In genomic region chr9:86034863-86035734, GRCh38 we compare ENCODE assay signal across 8 cellular contexts.
DNase-seq lines count a peak whose midpoint lies in the region; ATAC-seq and TF ChIP-seq lines count a peak whose summit lies in the region.

No MANE protein-coding gene starts in this region.

- in situ Hi-C loops in GM13977 (cut with MboI; ENCODE audit: low pct_unique_long_range_greater_than_20kb, low sequenced_read_pairs, unreplicated experiment) = no loop called here

- POLR2A ChIA-PET in activated CD4-positive, alpha-beta memory T cell treated with anti-CD3 and anti-CD28 coated beads for 36 hours (lab: Charles Lee) = no interaction called here

- peaks cover 7% of the 10 kb centered on the region for H3K4me1 Mint-ChIP-seq in chondrocyte (ENCODE audit: low read depth)
- no peaks in the 10 kb centered on the region for H3K4me1 Mint-ChIP-seq in activated CD4-positive, alpha-beta memory T cell treated with anti-CD3 and anti-CD28 coated beads for 36 hours (ENCODE audit: low read depth)

- CTCF ChIA-PET in activated CD4-positive, alpha-beta memory T cell treated with anti-CD3 and anti-CD28 coated beads for 36 hours (lab: Charles Lee) = interaction anchor here (1.1 kb wide), 1 partner anchor 167 kb away, joined by 5 read pairs; no protein-coding TSS in a partner anchor

- no peak overlapping the region for H3K4me3 ChIP-seq in AG10803 (ENCODE audit: low read length)

- no peaks in the 10 kb centered on the region for H3K9me3 Mint-ChIP-seq in chondrocyte (ENCODE audit: low read depth)
- peaks cover 8% of the 10 kb centered on the region for H3K9me3 Mint-ChIP-seq in activated CD4-positive, alpha-beta memory T cell treated with anti-CD3 and anti-CD28 coated beads for 36 hours

- no peak overlapping the region for H3K27ac Mint-ChIP-seq in chondrocyte (ENCODE audit: unreplicated experiment)
- no peak overlapping the region for H3K27ac Mint-ChIP-seq in activated CD4-positive, alpha-beta memory T cell treated with anti-CD3 and anti-CD28 coated beads for 36 hours

- ATAC-seq in HG03460 (IDR thresholded peaks at IDR 0.05; ENCODE audit: unreplicated experiment) (no peak), left ventricle myocardium superior (no peak)

- H3K27me3 Mint-ChIP-seq in chondrocyte (ENCODE audit: low read depth) = no peaks in the 10 kb centered on the region
- H3K27me3 Mint-ChIP-seq in activated CD4-positive, alpha-beta memory T cell treated with anti-CD3 and anti-CD28 coated beads for 36 hours = no peaks in the 10 kb centered on the region

- peak; percentile 45 for DNase-seq in AG10803 (ENCODE audit: low read depth)
- DNase-seq in GM13977 (ENCODE audit: low spot score) = peak; percentile 57
- peak; percentile 44 for DNase-seq in NCI-H345 (lab: John Stamatoyannopoulos, UW)
- no peak for DNase-seq in chondrocyte (ENCODE audit: low spot score)
- DNase-seq in pulmonary artery endothelial cell (ENCODE audit: low read depth, low spot score) = peak; percentile 10
- DNase-seq in activated CD4-positive, alpha-beta memory T cell treated with anti-CD3 and anti-CD28 coated beads for 36 hours = no peak
- DNase-seq in left ventricle myocardium superior = no peak

- H3K4me3 Mint-ChIP-seq in chondrocyte (ENCODE audit: unreplicated experiment) = no peak overlapping the region
- no peak overlapping the region for H3K4me3 Mint-ChIP-seq in activated CD4-positive, alpha-beta memory T cell treated with anti-CD3 and anti-CD28 coated beads for 36 hours

- intact Hi-C loops in activated CD4-positive, alpha-beta memory T cell treated with anti-CD3 and anti-CD28 coated beads for 36 hours (cut with micrococcal nuclease) = no loop called here
- intact Hi-C loops in left ventricle myocardium superior (cut with micrococcal nuclease) = no loop called here

- TF ChIP-seq CTCF in AG10803 (conservative IDR thresholded peaks at IDR 0.05; ENCODE audit: low read length) = peak; percentile 50
- peak; percentile 56 for TF ChIP-seq CTCF in GM13977 (IDR thresholded peaks at IDR 0.05; ENCODE audit: extremely low read depth, insufficient read depth, missing control alignments)
- peak; percentile 77 for TF ChIP-seq CTCF in chondrocyte (IDR thresholded peaks at IDR 0.05)

- H3K36me3 Mint-ChIP-seq in chondrocyte (ENCODE audit: low read depth) = peaks cover 32% of the 10 kb centered on the region
- peaks cover 3% of the 10 kb centered on the region for H3K36me3 Mint-ChIP-seq in activated CD4-positive, alpha-beta memory T cell treated with anti-CD3 and anti-CD28 coated beads for 36 hours

Comparison
In these comparisons a context has a peak if more than half of its experiments do, and no peak if none do; other contexts are left out.
1. DNase-seq: peak in AG10803 (single experiment), GM13977 (single experiment), NCI-H345 (single experiment) and pulmonary artery endothelial cell (single experiment); none in chondrocyte (single experiment), activated CD4-positive, alpha-beta memory T cell treated with anti-CD3 and anti-CD28 coated beads for 36 hours (single experiment) and left ventricle myocardium superior (single experiment).
2. Peak in every context shown above with its lines, with median percentiles within 50 percentile points of each other: CTCF ChIP-seq.